In genomic region chr15:35182841-35183479, GRCh38 we compare ENCODE assay signal across 10 cellular contexts.
A peak's percentile ranks its signal among the peaks of the same experiment; 100 is the strongest.
DNase-seq lines count a peak whose midpoint lies in the region; ATAC-seq and TF ChIP-seq lines count a peak whose summit lies in the region.
"Had no signal": no experiment of that assay in that cellular context is flagged by ENCODE, and none has a peak within 500 bp of the region (broad histone marks: within the 10 kb centered on the region; RNA-seq: fewer than 3 reads in every experiment).

No MANE protein-coding gene starts in this region.

- H3K27me3 ChIP-seq in neural cell (ENCODE audit: insufficient read depth, low read depth, low read length) (no peaks in the 10 kb centered on the region), foreskin keratinocyte (no peaks in the 10 kb centered on the region)

- H2AFZ ChIP-seq in neural cell (ENCODE audit: low read depth, low read length): no peak overlapping the region

- H4K20me1 ChIP-seq in neural cell (ENCODE audit: insufficient read depth): no peaks in the 10 kb centered on the region

- TF ChIP-seq EP300 in neural cell (conservative IDR thresholded peaks at IDR 0.05; ENCODE audit: poor library complexity, severe bottlenecking): peak; percentile 46

- H3K36me3 ChIP-seq in neural cell (ENCODE audit: insufficient read depth, low read length): no peaks in the 10 kb centered on the region

- no peaks in the 10 kb centered on the region for H3K79me2 ChIP-seq in neural cell (replicated peaks; ENCODE audit: insufficient read depth, low read length)

- no peaks in the 10 kb centered on the region for H3K4me1 ChIP-seq in foreskin keratinocyte

- peaks cover 7% of the 10 kb centered on the region for H3F3A ChIP-seq in neural cell (ENCODE audit: insufficient read depth, low read length, poor library complexity, severe bottlenecking)

- H3K4me3 ChIP-seq in neural cell (ENCODE audit: low read length): peak overlapping the region; percentile 2

- TF ChIP-seq CTCF in neural cell (IDR thresholded peaks at IDR 0.05; ENCODE audit: poor library complexity, severe bottlenecking): peak; percentile 49
- no peak for TF ChIP-seq CTCF in foreskin keratinocyte (conservative IDR thresholded peaks at IDR 0.05)

- no peaks in the 10 kb centered on the region for H3K9me2 ChIP-seq in neural cell (ENCODE audit: insufficient read depth, low read length)

- H3K9ac ChIP-seq in neural cell (ENCODE audit: low read length): no peak overlapping the region

- peak overlapping the region; percentile 15 for H3K4me2 ChIP-seq in neural cell (ENCODE audit: low read length)

- peak; percentile 56 for ATAC-seq in GM19351 (IDR thresholded peaks at IDR 0.05; ENCODE audit: unreplicated experiment)
- ATAC-seq in HG02798 (IDR thresholded peaks at IDR 0.05; ENCODE audit: poor library complexity, unreplicated experiment): peak; percentile 85
- no peak for ATAC-seq in foreskin keratinocyte

- peak; percentile 36 for DNase-seq in NCI-H1694 (lab: John Stamatoyannopoulos, UW)
- no peak for DNase-seq in 8988T
- DNase-seq in dedifferentiated amniotic fluid mesenchymal stem cell (ENCODE audit: extremely low spot score): no peak
- no peak for DNase-seq in NCI-H524 treated with DMSO at 0.1 percent for 48 hours (lab: John Stamatoyannopoulos, UW)
- no peak for DNase-seq in foreskin keratinocyte
- DNase-seq: activated naive CD8-positive, alpha-beta T cell treated with anti-CD3 and anti-CD28 coated beads for 36 hours; NCI-H1092 treated with DMSO at 0.1 percent for 48 hours had no signal

- no peak for TF ChIP-seq RAD21 in neural cell (conservative IDR thresholded peaks at IDR 0.05)

- H3K27ac ChIP-seq in neural cell (ENCODE audit: low read length): no peak overlapping the region
- H3K27ac ChIP-seq in foreskin keratinocyte: no peak overlapping the region

- H3K9me3 ChIP-seq in neural cell (ENCODE audit: low read length): no peaks in the 10 kb centered on the region

TF ChIP-seq in neural cell, 6 proteins besides CTCF, POLR2A, EP300 and RAD21:
- TF ChIP-seq SMC3 (conservative IDR thresholded peaks at IDR 0.05; ENCODE audit: poor library complexity): no peak
- TF ChIP-seq POLR2AphosphoS5 (IDR thresholded peaks at IDR 0.05): peak; percentile 61
